In genomic region chr10:75418287-75418686, GRCh38 we compare ENCODE assay signal across 2 cellular contexts.
TF ChIP-seq lines count a peak whose summit lies in the region.

No MANE protein-coding gene starts in this region.

TF ChIP-seq in A549, 52 proteins besides CTCF, POLR2A, EP300 and RAD21:
- TF ChIP-seq NFE2L2 (conservative IDR thresholded peaks at IDR 0.05; ENCODE audit: low read length), result no peak
TF ChIP-seq in A549: peak in this region for 0.

TF ChIP-seq in H1, 55 proteins besides CTCF, POLR2A, EP300 and RAD21:
- TF ChIP-seq CREB1 (IDR thresholded peaks at IDR 0.05) (no peak), EZH2 (IDR thresholded peaks at IDR 0.05; ENCODE audit: low read depth, low read length, severe bottlenecking) (peak; percentile 54), TAF7 (optimal IDR thresholded peaks at IDR 0.05; ENCODE audit: borderline replicate concordance, low read depth, low read length) (no peak)
